1 cellular context compared by ENCODE assay signal in genomic region chr14:36617824-36618223, GRCh38.
TF ChIP-seq lines count a peak whose summit lies in the region.

No MANE protein-coding gene starts in this region.

TF ChIP-seq in SK-N-SH treated with all-trans-retinoic acid at 6 μM for 48 hours, 23 proteins besides CTCF, POLR2A, EP300 and RAD21 (continued from another document):
- TF ChIP-seq, protein P1, sequence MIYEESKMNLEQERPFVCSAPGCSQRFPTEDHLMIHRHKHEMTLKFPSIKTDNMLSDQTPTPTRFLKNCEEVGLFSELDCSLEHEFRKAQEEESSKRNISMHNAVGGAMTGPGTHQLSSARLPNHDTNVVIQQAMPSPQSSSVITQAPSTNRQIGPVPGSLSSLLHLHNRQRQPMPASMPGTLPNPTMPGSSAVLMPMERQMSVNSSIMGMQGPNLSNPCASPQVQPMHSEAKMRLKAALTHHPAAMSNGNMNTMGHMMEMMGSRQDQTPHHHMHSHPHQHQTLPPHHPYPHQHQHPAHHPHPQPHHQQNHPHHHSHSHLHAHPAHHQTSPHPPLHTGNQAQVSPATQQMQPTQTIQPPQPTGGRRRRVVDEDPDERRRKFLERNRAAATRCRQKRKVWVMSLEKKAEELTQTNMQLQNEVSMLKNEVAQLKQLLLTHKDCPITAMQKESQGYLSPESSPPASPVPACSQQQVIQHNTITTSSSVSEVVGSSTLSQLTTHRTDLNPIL (CRISPR knock-in tag; IDR thresholded peaks at IDR 0.05; ENCODE audit: low read depth): no peak
- TF ChIP-seq ISL1 (CRISPR knock-in tag; IDR thresholded peaks at IDR 0.05) (no peak), CSDC2 (CRISPR knock-in tag; IDR thresholded peaks at IDR 0.05) (no peak), RARB (CRISPR knock-in tag; IDR thresholded peaks at IDR 0.05) (no peak), ZFP3 (CRISPR knock-in tag; IDR thresholded peaks at IDR 0.05) (no peak), PPARA (CRISPR knock-in tag; IDR thresholded peaks at IDR 0.05; ENCODE audit: borderline replicate concordance) (no peak)
